Comparison of ENCODE assay signal across 1 cellular context in the genomic region with DNA sequence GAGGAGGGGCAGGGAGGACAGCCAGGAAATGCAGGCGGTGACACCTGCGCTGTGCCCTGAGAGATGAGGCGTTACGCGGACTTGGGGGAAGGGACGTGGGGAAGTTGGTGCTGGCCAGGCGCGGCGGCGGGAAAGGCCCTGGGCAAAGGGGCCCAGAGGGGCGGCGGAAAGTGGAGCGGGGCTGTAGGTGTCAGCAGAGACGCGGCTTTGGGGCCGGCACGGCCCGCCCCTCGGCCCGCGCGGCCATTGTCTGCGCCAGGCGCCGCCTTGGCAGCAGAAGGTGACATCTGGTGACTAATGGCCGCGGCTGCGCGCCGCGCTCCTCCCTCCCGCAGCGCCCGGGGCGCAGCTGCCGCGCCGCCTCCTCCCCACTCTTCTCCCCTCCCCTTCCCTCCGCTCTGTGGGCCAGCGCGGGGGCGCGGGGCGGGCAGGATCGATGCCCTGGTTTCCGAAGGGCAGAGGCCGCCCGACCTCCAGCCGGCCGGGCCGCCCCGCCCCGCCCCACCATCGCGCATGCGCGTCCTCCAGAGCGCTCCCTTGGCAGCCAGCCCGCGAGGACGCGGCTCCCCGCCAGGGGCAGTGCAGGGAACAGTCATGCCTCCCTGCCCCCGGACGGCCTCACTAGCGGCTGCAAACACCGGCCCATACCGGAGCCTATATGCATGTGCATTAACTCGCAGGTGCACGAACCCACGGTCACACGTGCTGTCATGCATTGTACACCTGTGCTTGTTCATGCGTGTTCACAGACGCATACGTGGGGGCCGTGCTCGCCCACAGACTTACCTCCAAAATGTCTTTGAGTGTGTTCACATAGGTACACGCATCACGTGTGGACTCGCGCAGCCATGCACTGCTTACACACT.
A peak's percentile ranks its signal among the peaks of the same experiment; 100 is the strongest.
TF ChIP-seq lines count a peak whose summit lies in the region.

No MANE protein-coding gene starts in this region.

TF ChIP-seq in K562, 482 proteins besides CTCF, POLR2A, EP300 and RAD21 (continued from another document and continues in another):
- TF ChIP-seq, protein P1, sequence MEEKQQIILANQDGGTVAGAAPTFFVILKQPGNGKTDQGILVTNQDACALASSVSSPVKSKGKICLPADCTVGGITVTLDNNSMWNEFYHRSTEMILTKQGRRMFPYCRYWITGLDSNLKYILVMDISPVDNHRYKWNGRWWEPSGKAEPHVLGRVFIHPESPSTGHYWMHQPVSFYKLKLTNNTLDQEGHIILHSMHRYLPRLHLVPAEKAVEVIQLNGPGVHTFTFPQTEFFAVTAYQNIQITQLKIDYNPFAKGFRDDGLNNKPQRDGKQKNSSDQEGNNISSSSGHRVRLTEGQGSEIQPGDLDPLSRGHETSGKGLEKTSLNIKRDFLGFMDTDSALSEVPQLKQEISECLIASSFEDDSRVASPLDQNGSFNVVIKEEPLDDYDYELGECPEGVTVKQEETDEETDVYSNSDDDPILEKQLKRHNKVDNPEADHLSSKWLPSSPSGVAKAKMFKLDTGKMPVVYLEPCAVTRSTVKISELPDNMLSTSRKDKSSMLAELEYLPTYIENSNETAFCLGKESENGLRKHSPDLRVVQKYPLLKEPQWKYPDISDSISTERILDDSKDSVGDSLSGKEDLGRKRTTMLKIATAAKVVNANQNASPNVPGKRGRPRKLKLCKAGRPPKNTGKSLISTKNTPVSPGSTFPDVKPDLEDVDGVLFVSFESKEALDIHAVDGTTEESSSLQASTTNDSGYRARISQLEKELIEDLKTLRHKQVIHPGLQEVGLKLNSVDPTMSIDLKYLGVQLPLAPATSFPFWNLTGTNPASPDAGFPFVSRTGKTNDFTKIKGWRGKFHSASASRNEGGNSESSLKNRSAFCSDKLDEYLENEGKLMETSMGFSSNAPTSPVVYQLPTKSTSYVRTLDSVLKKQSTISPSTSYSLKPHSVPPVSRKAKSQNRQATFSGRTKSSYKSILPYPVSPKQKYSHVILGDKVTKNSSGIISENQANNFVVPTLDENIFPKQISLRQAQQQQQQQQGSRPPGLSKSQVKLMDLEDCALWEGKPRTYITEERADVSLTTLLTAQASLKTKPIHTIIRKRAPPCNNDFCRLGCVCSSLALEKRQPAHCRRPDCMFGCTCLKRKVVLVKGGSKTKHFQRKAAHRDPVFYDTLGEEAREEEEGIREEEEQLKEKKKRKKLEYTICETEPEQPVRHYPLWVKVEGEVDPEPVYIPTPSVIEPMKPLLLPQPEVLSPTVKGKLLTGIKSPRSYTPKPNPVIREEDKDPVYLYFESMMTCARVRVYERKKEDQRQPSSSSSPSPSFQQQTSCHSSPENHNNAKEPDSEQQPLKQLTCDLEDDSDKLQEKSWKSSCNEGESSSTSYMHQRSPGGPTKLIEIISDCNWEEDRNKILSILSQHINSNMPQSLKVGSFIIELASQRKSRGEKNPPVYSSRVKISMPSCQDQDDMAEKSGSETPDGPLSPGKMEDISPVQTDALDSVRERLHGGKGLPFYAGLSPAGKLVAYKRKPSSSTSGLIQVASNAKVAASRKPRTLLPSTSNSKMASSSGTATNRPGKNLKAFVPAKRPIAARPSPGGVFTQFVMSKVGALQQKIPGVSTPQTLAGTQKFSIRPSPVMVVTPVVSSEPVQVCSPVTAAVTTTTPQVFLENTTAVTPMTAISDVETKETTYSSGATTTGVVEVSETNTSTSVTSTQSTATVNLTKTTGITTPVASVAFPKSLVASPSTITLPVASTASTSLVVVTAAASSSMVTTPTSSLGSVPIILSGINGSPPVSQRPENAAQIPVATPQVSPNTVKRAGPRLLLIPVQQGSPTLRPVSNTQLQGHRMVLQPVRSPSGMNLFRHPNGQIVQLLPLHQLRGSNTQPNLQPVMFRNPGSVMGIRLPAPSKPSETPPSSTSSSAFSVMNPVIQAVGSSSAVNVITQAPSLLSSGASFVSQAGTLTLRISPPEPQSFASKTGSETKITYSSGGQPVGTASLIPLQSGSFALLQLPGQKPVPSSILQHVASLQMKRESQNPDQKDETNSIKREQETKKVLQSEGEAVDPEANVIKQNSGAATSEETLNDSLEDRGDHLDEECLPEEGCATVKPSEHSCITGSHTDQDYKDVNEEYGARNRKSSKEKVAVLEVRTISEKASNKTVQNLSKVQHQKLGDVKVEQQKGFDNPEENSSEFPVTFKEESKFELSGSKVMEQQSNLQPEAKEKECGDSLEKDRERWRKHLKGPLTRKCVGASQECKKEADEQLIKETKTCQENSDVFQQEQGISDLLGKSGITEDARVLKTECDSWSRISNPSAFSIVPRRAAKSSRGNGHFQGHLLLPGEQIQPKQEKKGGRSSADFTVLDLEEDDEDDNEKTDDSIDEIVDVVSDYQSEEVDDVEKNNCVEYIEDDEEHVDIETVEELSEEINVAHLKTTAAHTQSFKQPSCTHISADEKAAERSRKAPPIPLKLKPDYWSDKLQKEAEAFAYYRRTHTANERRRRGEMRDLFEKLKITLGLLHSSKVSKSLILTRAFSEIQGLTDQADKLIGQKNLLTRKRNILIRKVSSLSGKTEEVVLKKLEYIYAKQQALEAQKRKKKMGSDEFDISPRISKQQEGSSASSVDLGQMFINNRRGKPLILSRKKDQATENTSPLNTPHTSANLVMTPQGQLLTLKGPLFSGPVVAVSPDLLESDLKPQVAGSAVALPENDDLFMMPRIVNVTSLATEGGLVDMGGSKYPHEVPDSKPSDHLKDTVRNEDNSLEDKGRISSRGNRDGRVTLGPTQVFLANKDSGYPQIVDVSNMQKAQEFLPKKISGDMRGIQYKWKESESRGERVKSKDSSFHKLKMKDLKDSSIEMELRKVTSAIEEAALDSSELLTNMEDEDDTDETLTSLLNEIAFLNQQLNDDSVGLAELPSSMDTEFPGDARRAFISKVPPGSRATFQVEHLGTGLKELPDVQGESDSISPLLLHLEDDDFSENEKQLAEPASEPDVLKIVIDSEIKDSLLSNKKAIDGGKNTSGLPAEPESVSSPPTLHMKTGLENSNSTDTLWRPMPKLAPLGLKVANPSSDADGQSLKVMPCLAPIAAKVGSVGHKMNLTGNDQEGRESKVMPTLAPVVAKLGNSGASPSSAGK (IDR thresholded peaks at IDR 0.05): no peak; the same call in 1 of the 2 replicates
- TF ChIP-seq NCOA4 (IDR thresholded peaks at IDR 0.05; ENCODE audit: partially characterized antibody) (no peak), ZNF717 (CRISPR knock-in tag; IDR thresholded peaks at IDR 0.05) (no peak), DDX20 (tag; IDR thresholded peaks at IDR 0.05; ENCODE audit: low read depth) (no peak), XRCC5 (IDR thresholded peaks at IDR 0.05; ENCODE audit: low read depth, low read length) (0 out of 2 replicates have a peak, but pooled peaks have one; percentile 45), MYC (IDR thresholded peaks at IDR 0.05; ENCODE audit: low read depth, low read length) (peak; percentile 77), MYC (CRISPR knock-in tag; IDR thresholded peaks at IDR 0.05; ENCODE audit: borderline replicate concordance, low read depth) (no peak), CBFA2T2 (conservative IDR thresholded peaks at IDR 0.05) (no peak), ZNF589 (CRISPR knock-in tag; IDR thresholded peaks at IDR 0.05; ENCODE audit: low read depth) (no peak), ZNF274 (IDR thresholded peaks at IDR 0.05; ENCODE audit: borderline replicate concordance, low read depth, low read length) (no peak), RBM39 (optimal IDR thresholded peaks at IDR 0.05; ENCODE audit: low read depth, low read length) (no peak), U2AF1 (optimal IDR thresholded peaks at IDR 0.05; ENCODE audit: low read depth, low read length) (no peak), CCNT2 (IDR thresholded peaks at IDR 0.05; ENCODE audit: borderline replicate concordance, extremely low read depth, insufficient read length, low read depth, low read length) (peak; percentile 89), OTX1 (CRISPR knock-in tag; IDR thresholded peaks at IDR 0.05) (no peak), RAD51 (IDR thresholded peaks at IDR 0.05; ENCODE audit: borderline replicate concordance, low read depth) (no peak; the same call in 1 of the 2 replicates), HNRNPUL1 (IDR thresholded peaks at IDR 0.05; ENCODE audit: low read length) (no peak), ZFPM2 (CRISPR knock-in tag; IDR thresholded peaks at IDR 0.05) (no peak), ZEB2 (IDR thresholded peaks at IDR 0.05) (no peak)
- TF ChIP-seq, protein P2, sequence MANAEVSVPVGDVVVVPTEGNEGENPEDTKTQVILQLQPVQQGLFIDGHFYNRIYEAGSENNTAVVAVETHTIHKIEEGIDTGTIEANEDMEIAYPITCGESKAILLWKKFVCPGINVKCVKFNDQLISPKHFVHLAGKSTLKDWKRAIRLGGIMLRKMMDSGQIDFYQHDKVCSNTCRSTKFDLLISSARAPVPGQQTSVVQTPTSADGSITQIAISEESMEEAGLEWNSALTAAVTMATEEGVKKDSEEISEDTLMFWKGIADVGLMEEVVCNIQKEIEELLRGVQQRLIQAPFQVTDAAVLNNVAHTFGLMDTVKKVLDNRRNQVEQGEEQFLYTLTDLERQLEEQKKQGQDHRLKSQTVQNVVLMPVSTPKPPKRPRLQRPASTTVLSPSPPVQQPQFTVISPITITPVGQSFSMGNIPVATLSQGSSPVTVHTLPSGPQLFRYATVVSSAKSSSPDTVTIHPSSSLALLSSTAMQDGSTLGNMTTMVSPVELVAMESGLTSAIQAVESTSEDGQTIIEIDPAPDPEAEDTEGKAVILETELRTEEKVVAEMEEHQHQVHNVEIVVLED (CRISPR knock-in tag; IDR thresholded peaks at IDR 0.05): peak; percentile 65
- TF ChIP-seq, protein P3, sequence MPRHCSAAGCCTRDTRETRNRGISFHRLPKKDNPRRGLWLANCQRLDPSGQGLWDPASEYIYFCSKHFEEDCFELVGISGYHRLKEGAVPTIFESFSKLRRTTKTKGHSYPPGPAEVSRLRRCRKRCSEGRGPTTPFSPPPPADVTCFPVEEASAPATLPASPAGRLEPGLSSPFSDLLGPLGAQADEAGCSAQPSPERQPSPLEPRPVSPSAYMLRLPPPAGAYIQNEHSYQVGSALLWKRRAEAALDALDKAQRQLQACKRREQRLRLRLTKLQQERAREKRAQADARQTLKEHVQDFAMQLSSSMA (CRISPR knock-in tag; IDR thresholded peaks at IDR 0.05): no peak
- TF ChIP-seq, protein P4, sequence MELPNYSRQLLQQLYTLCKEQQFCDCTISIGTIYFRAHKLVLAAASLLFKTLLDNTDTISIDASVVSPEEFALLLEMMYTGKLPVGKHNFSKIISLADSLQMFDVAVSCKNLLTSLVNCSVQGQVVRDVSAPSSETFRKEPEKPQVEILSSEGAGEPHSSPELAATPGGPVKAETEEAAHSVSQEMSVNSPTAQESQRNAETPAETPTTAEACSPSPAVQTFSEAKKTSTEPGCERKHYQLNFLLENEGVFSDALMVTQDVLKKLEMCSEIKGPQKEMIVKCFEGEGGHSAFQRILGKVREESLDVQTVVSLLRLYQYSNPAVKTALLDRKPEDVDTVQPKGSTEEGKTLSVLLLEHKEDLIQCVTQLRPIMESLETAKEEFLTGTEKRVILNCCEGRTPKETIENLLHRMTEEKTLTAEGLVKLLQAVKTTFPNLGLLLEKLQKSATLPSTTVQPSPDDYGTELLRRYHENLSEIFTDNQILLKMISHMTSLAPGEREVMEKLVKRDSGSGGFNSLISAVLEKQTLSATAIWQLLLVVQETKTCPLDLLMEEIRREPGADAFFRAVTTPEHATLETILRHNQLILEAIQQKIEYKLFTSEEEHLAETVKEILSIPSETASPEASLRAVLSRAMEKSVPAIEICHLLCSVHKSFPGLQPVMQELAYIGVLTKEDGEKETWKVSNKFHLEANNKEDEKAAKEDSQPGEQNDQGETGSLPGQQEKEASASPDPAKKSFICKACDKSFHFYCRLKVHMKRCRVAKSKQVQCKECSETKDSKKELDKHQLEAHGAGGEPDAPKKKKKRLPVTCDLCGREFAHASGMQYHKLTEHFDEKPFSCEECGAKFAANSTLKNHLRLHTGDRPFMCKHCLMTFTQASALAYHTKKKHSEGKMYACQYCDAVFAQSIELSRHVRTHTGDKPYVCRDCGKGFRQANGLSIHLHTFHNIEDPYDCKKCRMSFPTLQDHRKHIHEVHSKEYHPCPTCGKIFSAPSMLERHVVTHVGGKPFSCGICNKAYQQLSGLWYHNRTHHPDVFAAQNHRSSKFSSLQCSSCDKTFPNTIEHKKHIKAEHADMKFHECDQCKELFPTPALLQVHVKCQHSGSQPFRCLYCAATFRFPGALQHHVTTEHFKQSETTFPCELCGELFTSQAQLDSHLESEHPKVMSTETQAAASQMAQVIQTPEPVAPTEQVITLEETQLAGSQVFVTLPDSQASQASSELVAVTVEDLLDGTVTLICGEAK (IDR thresholded peaks at IDR 0.05): 0 out of 2 replicates have a peak, but pooled peaks have one; percentile 45
- TF ChIP-seq, protein P4 (CRISPR knock-in tag; IDR thresholded peaks at IDR 0.05): no peak
- TF ChIP-seq, protein P5, sequence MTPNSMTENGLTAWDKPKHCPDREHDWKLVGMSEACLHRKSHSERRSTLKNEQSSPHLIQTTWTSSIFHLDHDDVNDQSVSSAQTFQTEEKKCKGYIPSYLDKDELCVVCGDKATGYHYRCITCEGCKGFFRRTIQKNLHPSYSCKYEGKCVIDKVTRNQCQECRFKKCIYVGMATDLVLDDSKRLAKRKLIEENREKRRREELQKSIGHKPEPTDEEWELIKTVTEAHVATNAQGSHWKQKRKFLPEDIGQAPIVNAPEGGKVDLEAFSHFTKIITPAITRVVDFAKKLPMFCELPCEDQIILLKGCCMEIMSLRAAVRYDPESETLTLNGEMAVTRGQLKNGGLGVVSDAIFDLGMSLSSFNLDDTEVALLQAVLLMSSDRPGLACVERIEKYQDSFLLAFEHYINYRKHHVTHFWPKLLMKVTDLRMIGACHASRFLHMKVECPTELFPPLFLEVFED (CRISPR knock-in tag; conservative IDR thresholded peaks at IDR 0.05): no peak
